1 cellular context compared by ENCODE assay signal in the genomic region with DNA sequence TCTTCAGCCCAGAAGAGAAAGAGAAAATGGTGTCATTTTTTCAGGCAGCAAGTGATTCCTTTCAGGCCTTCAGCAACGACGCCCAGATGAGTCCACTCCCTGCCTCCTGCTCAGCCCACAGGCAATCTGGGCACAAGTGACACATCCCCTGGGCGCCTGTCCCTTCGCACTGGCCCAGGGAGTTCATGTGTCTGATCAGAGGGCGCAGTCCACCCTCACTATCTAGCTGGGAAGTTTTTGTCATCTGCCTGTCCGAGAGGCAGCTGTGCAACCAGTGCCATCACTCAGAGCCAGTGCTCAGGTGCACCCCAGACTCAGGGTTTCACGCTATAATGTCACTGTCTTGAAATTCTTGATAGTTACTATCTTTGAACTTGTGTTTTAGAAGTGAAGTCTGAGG.
TF ChIP-seq lines count a peak whose summit lies in the region.

No MANE protein-coding gene starts in this region.

TF ChIP-seq in HepG2, 621 proteins besides CTCF, POLR2A, EP300 and RAD21 (continued from another document and continues in another):
- TF ChIP-seq, protein P1, sequence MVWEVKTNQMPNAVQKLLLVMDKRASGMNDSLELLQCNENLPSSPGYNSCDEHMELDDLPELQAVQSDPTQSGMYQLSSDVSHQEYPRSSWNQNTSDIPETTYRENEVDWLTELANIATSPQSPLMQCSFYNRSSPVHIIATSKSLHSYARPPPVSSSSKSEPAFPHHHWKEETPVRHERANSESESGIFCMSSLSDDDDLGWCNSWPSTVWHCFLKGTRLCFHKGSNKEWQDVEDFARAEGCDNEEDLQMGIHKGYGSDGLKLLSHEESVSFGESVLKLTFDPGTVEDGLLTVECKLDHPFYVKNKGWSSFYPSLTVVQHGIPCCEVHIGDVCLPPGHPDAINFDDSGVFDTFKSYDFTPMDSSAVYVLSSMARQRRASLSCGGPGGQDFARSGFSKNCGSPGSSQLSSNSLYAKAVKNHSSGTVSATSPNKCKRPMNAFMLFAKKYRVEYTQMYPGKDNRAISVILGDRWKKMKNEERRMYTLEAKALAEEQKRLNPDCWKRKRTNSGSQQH (CRISPR knock-in tag; IDR thresholded peaks at IDR 0.05; ENCODE audit: low read depth) = no peak
- TF ChIP-seq ZNF589 (CRISPR knock-in tag; conservative IDR thresholded peaks at IDR 0.05) = no peak
- no peak for TF ChIP-seq GTF3A (CRISPR knock-in tag; conservative IDR thresholded peaks at IDR 0.05)
- TF ChIP-seq THYN1 (CRISPR knock-in tag; IDR thresholded peaks at IDR 0.05; ENCODE audit: borderline replicate concordance, low read depth) = no peak
- no peak for TF ChIP-seq RFXANK (CRISPR knock-in tag; IDR thresholded peaks at IDR 0.05)
- no peak for TF ChIP-seq ARID3A (IDR thresholded peaks at IDR 0.05; ENCODE audit: low read depth, low read length)
- TF ChIP-seq POLR2AphosphoS5 (IDR thresholded peaks at IDR 0.05; ENCODE audit: low read depth, low read length) = no peak
- no peak for TF ChIP-seq NR2F2 (IDR thresholded peaks at IDR 0.05; ENCODE audit: borderline replicate concordance, low read depth)
- TF ChIP-seq, protein P2, sequence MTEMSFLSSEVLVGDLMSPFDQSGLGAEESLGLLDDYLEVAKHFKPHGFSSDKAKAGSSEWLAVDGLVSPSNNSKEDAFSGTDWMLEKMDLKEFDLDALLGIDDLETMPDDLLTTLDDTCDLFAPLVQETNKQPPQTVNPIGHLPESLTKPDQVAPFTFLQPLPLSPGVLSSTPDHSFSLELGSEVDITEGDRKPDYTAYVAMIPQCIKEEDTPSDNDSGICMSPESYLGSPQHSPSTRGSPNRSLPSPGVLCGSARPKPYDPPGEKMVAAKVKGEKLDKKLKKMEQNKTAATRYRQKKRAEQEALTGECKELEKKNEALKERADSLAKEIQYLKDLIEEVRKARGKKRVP (CRISPR knock-in tag; IDR thresholded peaks at IDR 0.05) = no peak
- TF ChIP-seq RORA (CRISPR knock-in tag; IDR thresholded peaks at IDR 0.05) = no peak
- TF ChIP-seq SCMH1 (CRISPR knock-in tag; IDR thresholded peaks at IDR 0.05; ENCODE audit: borderline replicate concordance) = no peak
- 0 out of 2 replicates have a peak, but pooled peaks have one; percentile 2 for TF ChIP-seq KMT2A (CRISPR knock-in tag; IDR thresholded peaks at IDR 0.05)
- TF ChIP-seq MXI1 (IDR thresholded peaks at IDR 0.05; ENCODE audit: borderline replicate concordance, low read depth, low read length) = no peak
- TF ChIP-seq NFIC (IDR thresholded peaks at IDR 0.05; ENCODE audit: low read length) = no peak
- TF ChIP-seq ZNF160 (CRISPR knock-in tag; IDR thresholded peaks at IDR 0.05) = no peak
- TF ChIP-seq U2AF1 (optimal IDR thresholded peaks at IDR 0.05; ENCODE audit: low read depth, low read length) = no peak
- 0 out of 2 replicates have a peak, but pooled peaks have one; percentile 38 for TF ChIP-seq ZNF512B (CRISPR knock-in tag; IDR thresholded peaks at IDR 0.05; ENCODE audit: borderline replicate concordance)
- 0 out of 2 replicates have a peak, but pooled peaks have one; percentile 32 for TF ChIP-seq ZMYM3 (CRISPR knock-in tag; IDR thresholded peaks at IDR 0.05)
- TF ChIP-seq JARID2 (CRISPR knock-in tag; IDR thresholded peaks at IDR 0.05; ENCODE audit: insufficient replicate concordance) = no peak
- TF ChIP-seq RXRA (CRISPR knock-in tag; IDR thresholded peaks at IDR 0.05) = no peak; the same call in 1 of the 2 replicates
- TF ChIP-seq ISL2 (CRISPR knock-in tag; IDR thresholded peaks at IDR 0.05) = no peak
- TF ChIP-seq ZBTB20 (CRISPR knock-in tag; IDR thresholded peaks at IDR 0.05; ENCODE audit: borderline replicate concordance, low read depth) = 0 out of 2 replicates have a peak, but pooled peaks have one; percentile 29
- TF ChIP-seq CBX5 (CRISPR knock-in tag; IDR thresholded peaks at IDR 0.05; ENCODE audit: borderline replicate concordance) = no peak
- TF ChIP-seq EED (CRISPR knock-in tag; IDR thresholded peaks at IDR 0.05) = no peak
- no peak for TF ChIP-seq ZSCAN5A (CRISPR knock-in tag; IDR thresholded peaks at IDR 0.05; ENCODE audit: borderline replicate concordance)
- TF ChIP-seq FOXA1 (IDR thresholded peaks at IDR 0.05) = no peak
- no peak for TF ChIP-seq FOXA1 (CRISPR knock-in tag; IDR thresholded peaks at IDR 0.05)
- TF ChIP-seq ZNF207 (IDR thresholded peaks at IDR 0.05; ENCODE audit: borderline replicate concordance) = no peak
- TF ChIP-seq YEATS2 (CRISPR knock-in tag; IDR thresholded peaks at IDR 0.05; ENCODE audit: borderline replicate concordance) = no peak
- TF ChIP-seq KDM5A (IDR thresholded peaks at IDR 0.05; ENCODE audit: borderline replicate concordance, low read length) = no peak
- no peak for TF ChIP-seq PHB2 (IDR thresholded peaks at IDR 0.05; ENCODE audit: partially characterized antibody)
- no peak for TF ChIP-seq ZNF629 (CRISPR knock-in tag; conservative IDR thresholded peaks at IDR 0.05)
- no peak for TF ChIP-seq TCF12 (IDR thresholded peaks at IDR 0.05)
- no peak for TF ChIP-seq TCF12 (CRISPR knock-in tag; IDR thresholded peaks at IDR 0.05)
- TF ChIP-seq, protein P3, sequence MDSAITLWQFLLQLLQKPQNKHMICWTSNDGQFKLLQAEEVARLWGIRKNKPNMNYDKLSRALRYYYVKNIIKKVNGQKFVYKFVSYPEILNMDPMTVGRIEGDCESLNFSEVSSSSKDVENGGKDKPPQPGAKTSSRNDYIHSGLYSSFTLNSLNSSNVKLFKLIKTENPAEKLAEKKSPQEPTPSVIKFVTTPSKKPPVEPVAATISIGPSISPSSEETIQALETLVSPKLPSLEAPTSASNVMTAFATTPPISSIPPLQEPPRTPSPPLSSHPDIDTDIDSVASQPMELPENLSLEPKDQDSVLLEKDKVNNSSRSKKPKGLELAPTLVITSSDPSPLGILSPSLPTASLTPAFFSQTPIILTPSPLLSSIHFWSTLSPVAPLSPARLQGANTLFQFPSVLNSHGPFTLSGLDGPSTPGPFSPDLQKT (CRISPR knock-in tag; IDR thresholded peaks at IDR 0.05; ENCODE audit: borderline replicate concordance) = no peak
- TF ChIP-seq ZFP91 (CRISPR knock-in tag; IDR thresholded peaks at IDR 0.05; ENCODE audit: borderline replicate concordance) = peak; percentile 48; the same call in 1 of the 2 replicates
- TF ChIP-seq MTA1 (CRISPR knock-in tag; IDR thresholded peaks at IDR 0.05; ENCODE audit: borderline replicate concordance) = no peak
- no peak for TF ChIP-seq NFIB (CRISPR knock-in tag; IDR thresholded peaks at IDR 0.05; ENCODE audit: borderline replicate concordance)
- TF ChIP-seq, protein P4, sequence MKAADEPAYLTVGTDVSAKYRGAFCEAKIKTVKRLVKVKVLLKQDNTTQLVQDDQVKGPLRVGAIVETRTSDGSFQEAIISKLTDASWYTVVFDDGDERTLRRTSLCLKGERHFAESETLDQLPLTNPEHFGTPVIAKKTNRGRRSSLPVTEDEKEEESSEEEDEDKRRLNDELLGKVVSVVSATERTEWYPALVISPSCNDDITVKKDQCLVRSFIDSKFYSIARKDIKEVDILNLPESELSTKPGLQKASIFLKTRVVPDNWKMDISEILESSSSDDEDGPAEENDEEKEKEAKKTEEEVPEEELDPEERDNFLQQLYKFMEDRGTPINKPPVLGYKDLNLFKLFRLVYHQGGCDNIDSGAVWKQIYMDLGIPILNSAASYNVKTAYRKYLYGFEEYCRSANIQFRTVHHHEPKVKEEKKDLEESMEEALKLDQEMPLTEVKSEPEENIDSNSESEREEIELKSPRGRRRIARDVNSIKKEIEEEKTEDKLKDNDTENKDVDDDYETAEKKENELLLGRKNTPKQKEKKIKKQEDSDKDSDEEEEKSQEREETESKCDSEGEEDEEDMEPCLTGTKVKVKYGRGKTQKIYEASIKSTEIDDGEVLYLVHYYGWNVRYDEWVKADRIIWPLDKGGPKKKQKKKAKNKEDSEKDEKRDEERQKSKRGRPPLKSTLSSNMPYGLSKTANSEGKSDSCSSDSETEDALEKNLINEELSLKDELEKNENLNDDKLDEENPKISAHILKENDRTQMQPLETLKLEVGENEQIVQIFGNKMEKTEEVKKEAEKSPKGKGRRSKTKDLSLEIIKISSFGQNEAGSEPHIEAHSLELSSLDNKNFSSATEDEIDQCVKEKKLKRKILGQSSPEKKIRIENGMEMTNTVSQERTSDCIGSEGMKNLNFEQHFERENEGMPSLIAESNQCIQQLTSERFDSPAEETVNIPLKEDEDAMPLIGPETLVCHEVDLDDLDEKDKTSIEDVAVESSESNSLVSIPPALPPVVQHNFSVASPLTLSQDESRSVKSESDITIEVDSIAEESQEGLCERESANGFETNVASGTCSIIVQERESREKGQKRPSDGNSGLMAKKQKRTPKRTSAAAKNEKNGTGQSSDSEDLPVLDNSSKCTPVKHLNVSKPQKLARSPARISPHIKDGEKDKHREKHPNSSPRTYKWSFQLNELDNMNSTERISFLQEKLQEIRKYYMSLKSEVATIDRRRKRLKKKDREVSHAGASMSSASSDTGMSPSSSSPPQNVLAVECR (CRISPR knock-in tag; IDR thresholded peaks at IDR 0.05; ENCODE audit: borderline replicate concordance) = no peak
- no peak for TF ChIP-seq BRCA1 (CRISPR knock-in tag; IDR thresholded peaks at IDR 0.05)
- no peak for TF ChIP-seq HDAC6 (IDR thresholded peaks at IDR 0.05; ENCODE audit: low read depth, low read length)
- no peak for TF ChIP-seq ETV6 (CRISPR knock-in tag; conservative IDR thresholded peaks at IDR 0.05)
- no peak for TF ChIP-seq SIN3B (IDR thresholded peaks at IDR 0.05; ENCODE audit: low read length)
- TF ChIP-seq, protein P5, sequence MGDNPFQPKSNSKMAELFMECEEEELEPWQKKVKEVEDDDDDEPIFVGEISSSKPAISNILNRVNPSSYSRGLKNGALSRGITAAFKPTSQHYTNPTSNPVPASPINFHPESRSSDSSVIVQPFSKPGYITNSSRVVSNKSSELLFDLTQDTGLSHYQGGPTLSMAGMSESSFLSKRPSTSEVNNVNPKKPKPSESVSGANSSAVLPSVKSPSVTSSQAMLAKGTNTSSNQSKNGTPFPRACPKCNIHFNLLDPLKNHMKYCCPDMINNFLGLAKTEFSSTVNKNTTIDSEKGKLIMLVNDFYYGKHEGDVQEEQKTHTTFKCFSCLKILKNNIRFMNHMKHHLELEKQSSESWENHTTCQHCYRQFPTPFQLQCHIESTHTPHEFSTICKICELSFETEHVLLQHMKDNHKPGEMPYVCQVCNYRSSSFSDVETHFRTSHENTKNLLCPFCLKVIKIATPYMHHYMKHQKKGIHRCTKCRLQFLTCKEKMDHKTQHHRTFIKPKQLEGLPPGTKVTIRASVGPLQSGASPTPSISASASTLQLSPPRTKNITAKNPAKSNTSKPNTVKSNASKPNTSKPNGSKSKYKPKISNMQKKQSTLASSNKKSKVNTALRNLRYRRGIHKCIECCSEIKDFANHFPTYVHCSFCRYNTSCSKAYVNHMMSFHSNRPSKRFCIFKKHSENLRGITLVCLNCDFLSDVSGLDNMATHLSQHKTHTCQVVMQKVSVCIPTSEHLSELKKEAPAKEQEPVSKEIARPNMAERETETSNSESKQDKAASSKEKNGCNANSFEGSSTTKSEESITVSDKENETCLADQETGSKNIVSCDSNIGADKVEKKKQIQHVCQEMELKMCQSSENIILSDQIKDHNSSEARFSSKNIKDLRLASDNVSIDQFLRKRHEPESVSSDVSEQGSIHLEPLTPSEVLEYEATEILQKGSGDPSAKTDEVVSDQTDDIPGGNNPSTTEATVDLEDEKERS (CRISPR knock-in tag; IDR thresholded peaks at IDR 0.05) = 0 out of 2 replicates have a peak, but pooled peaks have one; percentile 34
- TF ChIP-seq ZC3H13 (CRISPR knock-in tag; IDR thresholded peaks at IDR 0.05) = no peak
